ENCODE assay signal across 2 cellular contexts in genomic region chr15:84960391-84961113, GRCh38.
TF ChIP-seq lines count a peak whose summit lies in the region.

No MANE protein-coding gene starts in this region.

TF ChIP-seq in GM23338, 12 proteins besides CTCF, POLR2A, EP300 and RAD21:
- TF ChIP-seq ZNF462 (CRISPR knock-in tag; IDR thresholded peaks at IDR 0.05): no peak
- TF ChIP-seq NANOG (IDR thresholded peaks at IDR 0.05; ENCODE audit: borderline replicate concordance): no peak
- no peak for TF ChIP-seq REST (IDR thresholded peaks at IDR 0.05; ENCODE audit: unreplicated experiment)
- no peak for TF ChIP-seq EZH2phosphoT487 (IDR thresholded peaks at IDR 0.05; ENCODE audit: unreplicated experiment)
- no peak for TF ChIP-seq CREB1 (CRISPR knock-in tag; IDR thresholded peaks at IDR 0.05; ENCODE audit: low read depth)
- TF ChIP-seq EZH2 (IDR thresholded peaks at IDR 0.05; ENCODE audit: low read depth, unreplicated experiment): no peak
- no peak for TF ChIP-seq POLR2AphosphoS5 (IDR thresholded peaks at IDR 0.05; ENCODE audit: low read depth)
- no peak for TF ChIP-seq ETS1 (IDR thresholded peaks at IDR 0.05)
- no peak for TF ChIP-seq JUNB (IDR thresholded peaks at IDR 0.05; ENCODE audit: unreplicated experiment)
- no peak for TF ChIP-seq ZNF114 (CRISPR knock-in tag; IDR thresholded peaks at IDR 0.05)
- TF ChIP-seq STAT1 (IDR thresholded peaks at IDR 0.05; ENCODE audit: unreplicated experiment): no peak
- TF ChIP-seq ZNF331 (CRISPR knock-in tag; IDR thresholded peaks at IDR 0.05; ENCODE audit: low read depth): no peak

TF ChIP-seq in H1, 55 proteins besides CTCF, POLR2A, EP300 and RAD21:
- TF ChIP-seq SP1 (IDR thresholded peaks at IDR 0.05; ENCODE audit: low read depth, low read length): 0 out of 2 replicates have a peak, but pooled peaks have one; percentile 13
- peak; percentile 50; the same call in 1 of the 2 replicates for TF ChIP-seq TCF12 (IDR thresholded peaks at IDR 0.05; ENCODE audit: low read depth, low read length)
- TF ChIP-seq CBX8 (IDR thresholded peaks at IDR 0.05; ENCODE audit: borderline replicate concordance, low read depth, low read length): no peak
